Comparison of ENCODE assay signal across 8 cellular contexts in the genomic region with DNA sequence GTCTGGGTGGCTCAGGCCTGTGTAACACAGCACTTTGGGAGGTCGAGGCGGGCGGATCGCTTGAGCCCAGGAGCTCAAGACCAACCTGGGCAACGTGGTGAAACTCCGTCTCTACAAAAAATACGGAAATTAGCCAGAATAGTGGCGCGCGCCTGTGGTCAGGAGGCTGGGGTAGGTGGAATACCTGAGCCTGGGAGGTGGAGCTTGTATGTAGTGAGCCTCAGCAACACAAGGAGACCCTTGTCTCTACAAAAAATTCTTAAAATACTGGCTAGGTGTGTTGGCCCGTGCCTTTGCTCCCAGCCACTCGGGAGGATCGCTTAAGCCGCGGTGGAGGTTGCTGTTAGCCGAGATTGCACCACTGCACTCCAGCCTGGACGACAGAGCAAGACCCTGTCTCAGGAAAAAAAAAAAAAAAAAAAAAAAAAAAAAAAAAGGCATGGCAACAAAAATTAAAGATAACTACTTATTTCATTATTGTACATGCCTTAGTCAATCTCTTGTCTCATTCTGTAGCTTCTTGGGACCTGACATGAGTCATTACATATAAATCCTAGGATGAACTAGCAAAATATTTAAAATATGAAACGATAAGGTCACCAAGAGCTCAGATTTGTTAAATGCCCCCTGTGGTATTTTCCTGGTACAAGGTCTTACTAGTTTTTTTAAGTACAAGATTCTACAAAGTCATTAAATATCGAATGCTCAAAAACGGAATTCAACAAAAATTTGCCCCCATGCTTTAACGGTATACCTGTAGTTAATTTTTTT. TPM values are rescaled to one million over a fixed set of nuclear protein-coding genes. Genes with fewer than 3 reads are reported as not detected.
A peak's percentile ranks its signal among the peaks of the same experiment; 100 is the strongest.
DNase-seq lines count a peak whose midpoint lies in the region; ATAC-seq, FAIRE-seq and TF ChIP-seq lines count a peak whose summit lies in the region.

No MANE protein-coding gene starts in this region.

- CTCF ChIA-PET in GM10248 (lab: Yijun Ruan, JAX), result interaction anchor here (0.8 to 2.7 kb wide), 6 partner anchors 9 to 60 kb away, joined by 3 to 11 read pairs (median 4); partner anchors contain the start of gene MED17

- H3K4me3 Mint-ChIP-seq in activated CD4-positive, alpha-beta T cell treated with anti-CD3 and anti-CD28 coated beads, Interleukin-2, amount 10 ng/mL, durations not matched to agents 24 days and 14 days, result peak overlapping the region; percentile 100

- peaks cover 0 to 2% of the 10 kb centered on the region in 2 donors for H3K4me1 ChIP-seq in esophagus (ENCODE audit: control insufficient read depth in 2 of 2, insufficient read depth in 2 of 2, low read length in 1 of 2)
- H3K4me1 ChIP-seq in pancreas, result peaks cover 25 to 51% (median 46%) of the 10 kb centered on the region in 3 donors

- H3K27me3 Mint-ChIP-seq in activated CD4-positive, alpha-beta T cell treated with anti-CD3 and anti-CD28 coated beads, Interleukin-2, amount 10 ng/mL, durations not matched to agents 24 days and 14 days, result no peaks in the 10 kb centered on the region

- peaks cover 61% of the 10 kb centered on the region for H3K36me3 Mint-ChIP-seq in activated CD4-positive, alpha-beta T cell treated with anti-CD3 and anti-CD28 coated beads, Interleukin-2, amount 10 ng/mL, durations not matched to agents 24 days and 14 days (ENCODE audit: low read depth)

- peaks cover 3 to 8% of the 10 kb centered on the region in 2 donors for H3K36me3 ChIP-seq in esophagus (ENCODE audit: control insufficient read depth in 2 of 2, insufficient read depth in 2 of 2, low read length in 1 of 2)
- peaks cover 4 to 29% (median 20%) of the 10 kb centered on the region in 3 donors for H3K36me3 ChIP-seq in pancreas

- peak in 3 of 4 donors; percentile 1 to 6 (median 4) for ATAC-seq in pancreas

- no peaks in the 10 kb centered on the region for H3K9me3 Mint-ChIP-seq in activated CD4-positive, alpha-beta T cell treated with anti-CD3 and anti-CD28 coated beads, Interleukin-2, amount 10 ng/mL, durations not matched to agents 24 days and 14 days

- H3K27ac Mint-ChIP-seq in activated CD4-positive, alpha-beta T cell treated with anti-CD3 and anti-CD28 coated beads, Interleukin-2, amount 10 ng/mL, durations not matched to agents 24 days and 14 days, result peak overlapping the region; percentile 99

- FAIRE-seq in pancreas (lab: Jason Lieb, UNC), result no peak

- H3K27me3 ChIP-seq in esophagus (ENCODE audit: control insufficient read depth in 1 of 2, insufficient read depth in 2 of 2, low read length in 2 of 2) (no peaks in the 10 kb centered on the region), pancreas (no peaks in the 10 kb centered on the region)

- no peaks in the 10 kb centered on the region for H3K9me3 ChIP-seq in esophagus (ENCODE audit: control insufficient read depth in 2 of 2, insufficient read depth in 1 of 2, low read depth in 1 of 2, low read length in 1 of 2)
- H3K9me3 ChIP-seq in pancreas, result no peaks in the 10 kb centered on the region

- intact Hi-C loops in activated CD4-positive, alpha-beta T cell treated with anti-CD3 and anti-CD28 coated beads, Interleukin-2, amount 10 ng/mL, durations not matched to agents 24 days and 14 days (cut with micrococcal nuclease), result loop anchor here (2.0 to 5.0 kb wide), 3 partner anchors 51 to 543 kb away; partner anchors contain the start of genes CEP295 and SLC36A4
- intact Hi-C loops in pancreas (cut with DNase I), result no loop called here

- H3K27ac ChIP-seq in esophagus (ENCODE audit: low read depth in 2 of 2, low read length in 1 of 2) (peak overlapping the region in 1 of 2 donors; percentile 13), pancreas (peak overlapping the region in 3 of 4 donors; percentile 4 to 97 (median 85))

- DNase-seq in Daoy (ENCODE audit: low read depth) (peak; percentile 19), HS-27A (ENCODE audit: low read depth) (peak; percentile 77), pancreas (peak in 5 of 6 donors; percentile 25 to 61 (median 35)), NCI-H1092 treated with DMSO at 0.1 percent for 48 hours (lab: John Stamatoyannopoulos, UW) (no peak), GM10248 (ENCODE audit: extremely low spot score) (no peak), amygdala (lab: John Stamatoyannopoulos, UW) (no peak)
- DNase-seq in activated CD4-positive, alpha-beta T cell treated with anti-CD3 and anti-CD28 coated beads, Interleukin-2, amount 10 ng/mL, durations not matched to agents 24 days and 14 days, result peak; percentile 78

- peaks cover 47% of the 10 kb centered on the region for H3K4me1 Mint-ChIP-seq in activated CD4-positive, alpha-beta T cell treated with anti-CD3 and anti-CD28 coated beads, Interleukin-2, amount 10 ng/mL, durations not matched to agents 24 days and 14 days

- peak overlapping the region; percentile 81 to 97 for H3K4me3 ChIP-seq in esophagus (ENCODE audit: low read depth in 1 of 2, low read length in 2 of 2)
- H3K4me3 ChIP-seq in pancreas, result peak overlapping the region; percentile 62 to 81 (median 72)

- TF ChIP-seq CTCF in pancreas (IDR thresholded peaks at IDR 0.05) (no peak), GM10248 (IDR thresholded peaks at IDR 0.05; ENCODE audit: control extremely low read depth, extremely low read depth, low read depth, missing control alignments) (no peak)

- 7 to 8% methylated on average over 21 of the region's 21 CpGs for WGBS in esophagus, 2 donors
- WGBS in pancreas, 2 donors, result 2 to 3% methylated on average over 21 of the region's 21 CpGs

- POLR2A ChIA-PET in GM10248 (lab: Yijun Ruan, JAX), result interaction anchor here (0.6 to 3.6 kb wide), 9 partner anchors 8 to 762 kb away, joined by 3 to 35 read pairs (median 5); partner anchors contain the start of gene MED17

RNA-seq across cellular contexts. Expression of gene TAF1D, which starts 1.1 kb away (rescaled TPM):
- 143 and 167 TPM in 2 replicates for total RNA-seq in Daoy (2014; rRNA removed; shearing (Covaris generic))
- total RNA-seq in activated CD4-positive, alpha-beta T cell treated with anti-CD3 and anti-CD28 coated beads, Interleukin-2, amount 10 ng/mL, durations not matched to agents 24 days and 14 days, result 328 and 342 TPM in 2 replicates
- polyA plus RNA-seq in esophagus (100 to 1,000 TPM in 1 of 2 donors, 10 to 100 TPM in 1; 70.2 to 156 TPM), pancreas (100 to 1,000 TPM; 149 to 248 TPM)
- 100 to 1,000 TPM in 2 of 6 donors, 10 to 100 TPM in 4; 58.4 to 151 (median 85.4) TPM for total RNA-seq in pancreas

RNA-seq across cellular contexts. Expression of gene C11orf54, which starts 1.3 kb away (rescaled TPM):
- total RNA-seq in Daoy (2014; rRNA removed; shearing (Covaris generic)), result 13.5 and 18.2 TPM in 2 replicates
- 21.6 and 22.2 TPM in 2 replicates for total RNA-seq in activated CD4-positive, alpha-beta T cell treated with anti-CD3 and anti-CD28 coated beads, Interleukin-2, amount 10 ng/mL, durations not matched to agents 24 days and 14 days
- polyA plus RNA-seq in esophagus (1 to 10 TPM; 8.8 to 9.2 TPM), pancreas (10 to 100 TPM; 16.1 to 29.7 TPM)
- 10 to 100 TPM; 12.5 to 30.9 (median 23.2) TPM for total RNA-seq in pancreas

RNA-seq across cellular contexts. Expression of gene MED17, which starts 43.9 kb away (rescaled TPM):
- 30.7 and 31.3 TPM in 2 replicates for total RNA-seq in Daoy (2014; rRNA removed; shearing (Covaris generic))
- total RNA-seq in activated CD4-positive, alpha-beta T cell treated with anti-CD3 and anti-CD28 coated beads, Interleukin-2, amount 10 ng/mL, durations not matched to agents 24 days and 14 days, result 48.5 and 55.1 TPM in 2 replicates
- 1 to 10 TPM; 6.3 to 9.4 TPM for polyA plus RNA-seq in esophagus
- 10 to 100 TPM in 5 of 6 donors, 1 to 10 TPM in 1; 8.7 to 17.8 (median 11.6) TPM for total RNA-seq in pancreas
- 10 to 100 TPM in 1 of 2 donors, 1 to 10 TPM in 1; 6.6 to 10.1 TPM for polyA plus RNA-seq in pancreas

Comparison
In these comparisons a context has a peak if more than half of its experiments do, and no peak if none do; other contexts are left out.
1. DNase-seq: peak in Daoy (single experiment), HS-27A (single experiment), activated CD4-positive, alpha-beta T cell treated with anti-CD3 and anti-CD28 coated beads, Interleukin-2, amount 10 ng/mL, durations not matched to agents 24 days and 14 days (single experiment) and pancreas (5 of 6); none in NCI-H1092 treated with DMSO at 0.1 percent for 48 hours (single experiment), GM10248 (single experiment) and amygdala (0 of 56).